20 cellular contexts compared by ENCODE assay signal in the genomic region with DNA sequence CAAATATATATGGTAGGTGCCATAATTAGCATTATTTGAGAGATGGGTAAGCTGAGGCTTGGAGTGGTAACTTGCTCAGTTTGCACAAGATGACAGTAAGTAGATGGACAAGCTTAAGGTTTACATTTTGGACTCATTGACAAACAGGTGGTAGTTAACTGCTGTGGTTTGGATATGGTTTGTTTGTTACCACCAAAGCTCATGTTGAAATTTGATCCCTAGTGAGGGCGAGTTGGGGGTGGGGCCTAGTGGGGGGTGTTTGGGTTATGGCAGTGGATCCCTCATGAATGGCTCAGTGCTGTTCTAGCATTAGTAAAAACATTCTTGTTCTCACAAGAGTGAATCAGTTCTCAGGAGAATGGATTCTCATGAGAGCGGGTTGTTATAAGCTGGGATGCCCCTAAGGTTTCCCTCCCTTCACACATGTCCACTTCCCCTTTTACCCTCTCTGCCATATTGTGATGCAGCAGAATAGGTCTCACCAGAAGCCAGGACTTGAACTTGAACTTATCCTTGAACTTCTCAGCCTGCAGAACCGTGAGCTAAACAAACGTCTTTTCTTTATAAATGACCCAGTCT. TPM values are rescaled to one million over a fixed set of nuclear protein-coding genes. Genes with fewer than 3 reads are reported as not detected.
DNase-seq lines count a peak whose midpoint lies in the region; ATAC-seq, FAIRE-seq and TF ChIP-seq lines count a peak whose summit lies in the region.
"Had no signal": no experiment of that assay in that cellular context is flagged by ENCODE, and none has a peak within 500 bp of the region (broad histone marks: within the 10 kb centered on the region; RNA-seq: fewer than 3 reads in every experiment).

No MANE protein-coding gene starts in this region.

- H3K4me1 ChIP-seq in HEK293 (ENCODE audit: control insufficient read depth, insufficient read depth, low read length) (no peaks in the 10 kb centered on the region), K562 (replicated peaks in 1 of 2; ENCODE audit: control insufficient read depth in 2 of 2, insufficient read depth in 2 of 2, low read length in 2 of 2) (no peaks in the 10 kb centered on the region), spleen (peaks cover 0 to 23% (median 14%) of the 10 kb centered on the region in 6 donors)

- intact Hi-C loops in K562 (cut with micrococcal nuclease) = no loop called here
- intact Hi-C loops in spleen (cut with DNase I; ENCODE audit: low total_unique reads) = no loop called here

- TF ChIP-seq RAD21 in K562 (CRISPR knock-in tag; conservative IDR thresholded peaks at IDR 0.05 in 1 of 2, IDR thresholded peaks at IDR 0.05 in 1 of 2) = no peak

- in situ Hi-C loops in K562 (cut with MboI) = no loop called here

- ATAC-seq in K562 = no peak
- ATAC-seq: upper lobe of right lung had no signal

- no peak overlapping the region for H3K4me3 ChIP-seq in HEK293 (ENCODE audit: low read depth, low read length)
- no peak overlapping the region for H3K4me3 ChIP-seq in K562
- H3K4me3 ChIP-seq in spleen = no peak overlapping the region
- H3K4me3 ChIP-seq: lung, sigmoid colon, upper lobe of right lung had no signal

- H3K9ac ChIP-seq in K562 (ENCODE audit: insufficient read depth in 1 of 2, low read depth in 2 of 2, low read length in 2 of 2) = no peak overlapping the region

- no peak overlapping the region for H3K4me2 ChIP-seq in K562 (ENCODE audit: insufficient read depth, low read length)

- H3K36me3 ChIP-seq in HEK293 (ENCODE audit: control insufficient read depth in 2 of 2, insufficient read depth in 1 of 2, low read length in 2 of 2) (no peaks in the 10 kb centered on the region), K562 (ENCODE audit: control insufficient read depth, insufficient read depth, low read length) (no peaks in the 10 kb centered on the region), spleen (no peaks in the 10 kb centered on the region)
- H3K36me3 ChIP-seq: brain microvascular endothelial cell, sigmoid colon, upper lobe of right lung had no signal

- H3K27ac ChIP-seq in HEK293 (ENCODE audit: extremely low read depth, low read depth, low read length) = no peak overlapping the region
- no peak overlapping the region for H3K27ac ChIP-seq in K562 (ENCODE audit: extremely low read depth, low read depth, low read length)
- H3K27ac ChIP-seq in spleen = no peak overlapping the region
- H3K27ac ChIP-seq: brain microvascular endothelial cell, sigmoid colon, upper lobe of right lung had no signal

- FAIRE-seq in K562 (lab: Jason Lieb, UNC) = no peak

- H3K9me3 ChIP-seq in HEK293 (ENCODE audit: control insufficient read depth, insufficient read depth, low read depth, low read length) (no peaks in the 10 kb centered on the region), K562 (replicated peaks; ENCODE audit: control insufficient read depth, insufficient read depth, low read depth, low read length) (no peaks in the 10 kb centered on the region), spleen (no peaks in the 10 kb centered on the region)
- H3K9me3 ChIP-seq: sigmoid colon, upper lobe of right lung had no signal

- WGBS in K562 (ENCODE audit: insufficient coverage, low coverage, missing lambda C conversion rate) = 0% methylated on average over 4 of the region's 4 CpGs
- 51 to 70% (median 62%) methylated on average over 4 of the region's 4 CpGs for WGBS in spleen, 5 donors

- no peak for TF ChIP-seq CTCF in HEK293 (tag by site-specific recombination; IDR thresholded peaks at IDR 0.05)
- no peak for TF ChIP-seq CTCF in K562 (IDR thresholded peaks at IDR 0.05 in 2 of 3, conservative IDR thresholded peaks at IDR 0.05 in 1 of 3; ENCODE audit: insufficient read depth in 2 of 3, low read depth in 1 of 3, low read length in 3 of 3)
- no peak for TF ChIP-seq CTCF in spleen (IDR thresholded peaks at IDR 0.05 in 8 of 11, conservative IDR thresholded peaks at IDR 0.05 in 3 of 11)

- TF ChIP-seq POLR2A in K562 (conservative IDR thresholded peaks at IDR 0.05) (no peak), spleen (IDR thresholded peaks at IDR 0.05) (no peak)

- CTCF ChIA-PET in HEK293 (lab: Yijun Ruan, JAX) (interaction anchor here (0.7 to 1.0 kb wide), 2 partner anchors 15 to 804 kb away, joined by 3 to 6 read pairs; no protein-coding TSS in a partner anchor), K562 (lab: Yijun Ruan, JAX; ENCODE audit: low intra/inter-chr PET ratio) (no interaction called here)

- no peaks in the 10 kb centered on the region for H3K9me1 ChIP-seq in K562 (ENCODE audit: control insufficient read depth, insufficient read depth, low read length)

- POLR2A ChIA-PET in HEK293 (lab: Yijun Ruan, JAX) = no interaction called here
- POLR2A ChIA-PET in K562 (lab: Yijun Ruan, JAX) = no interaction called here

- no peak for TF ChIP-seq EP300 in K562 (IDR thresholded peaks at IDR 0.05; ENCODE audit: low read length)

- H3K79me2 ChIP-seq in K562 (ENCODE audit: control insufficient read depth, insufficient read depth, low read length) = no peaks in the 10 kb centered on the region

- peaks cover 16 to 27% of the 10 kb centered on the region in 2 experiments; a peak in 4 of 5 replicates for H3K27me3 ChIP-seq in K562 (ENCODE audit: control insufficient read depth in 2 of 2, insufficient read depth in 2 of 2, low read length in 2 of 2)
- H3K27me3 ChIP-seq in spleen (replicated peaks in 1 of 7) = peaks cover 0 to 88% (median 50%) of the 10 kb centered on the region in 7 donors
- H3K27me3 ChIP-seq: brain microvascular endothelial cell had no signal

- no peaks in the 10 kb centered on the region for H4K20me1 ChIP-seq in K562 (replicated peaks; ENCODE audit: control insufficient read depth, insufficient read depth, low read length)

- H2AFZ ChIP-seq in K562 (ENCODE audit: low read depth, low read length) = no peak overlapping the region

- DNase-seq in NCI-H1417 (lab: John Stamatoyannopoulos, UW) (peak in 2 of 3 experiments; percentile 44 to 60), NCI-H1417 treated with DMSO at 0.1 percent for 48 hours (lab: John Stamatoyannopoulos, UW) (no peak), NCI-H2107 treated with DMSO at 0.1 percent for 48 hours (lab: John Stamatoyannopoulos, UW; ENCODE audit: unreplicated experiment) (peak; percentile 71), K562 (ENCODE audit: extremely low read depth in 1 of 4, low spot score in 3 of 4) (no peak), spleen (no peak), A172 (ENCODE audit: low spot score) (no peak), hippocampal formation (lab: John Stamatoyannopoulos, UW) (no peak)
- DNase-seq: 8988T; activated T-cell treated with anti-CD3 and anti-CD28 coated beads, Interleukin-2, amount 50 U/mL, for 1 hour; AML-193; brain microvascular endothelial cell; CD8-positive, alpha-beta memory T cell; HCEC 1CT; NCI-H1092 treated with DMSO at 0.1 percent for 48 hours; sigmoid colon; substantia nigra; upper lobe of right lung had no signal

- BruUV-seq in K562 (replicated peaks; lab: Mats Ljungman, UMichigan) = no TSS peak

TF ChIP-seq in HEK293, 187 proteins besides CTCF, POLR2A, EP300 and RAD21:
- TF ChIP-seq WT1 (tag by site-specific recombination; IDR thresholded peaks at IDR 0.05) (no peak), ZNF626 (tag by site-specific recombination; IDR thresholded peaks at IDR 0.05) (no peak), GLIS1 (tag by site-specific recombination; IDR thresholded peaks at IDR 0.05) (peak; percentile 58), ZNF169 (tag by site-specific recombination; IDR thresholded peaks at IDR 0.05) (no peak), SCRT2 (tag by site-specific recombination; IDR thresholded peaks at IDR 0.05) (peak; percentile 80)
TF ChIP-seq in HEK293: peak in this region for 2.

TF ChIP-seq in K562, 482 proteins besides CTCF, POLR2A, EP300 and RAD21 (continues in another document):
- peak; percentile 82 for TF ChIP-seq SPI1 (IDR thresholded peaks at IDR 0.05; ENCODE audit: borderline replicate concordance, low read depth, low read length)

RNA-seq across cellular contexts. Expression of a gene that starts 6.6 kb away (rescaled TPM):
- not detected in 2 replicates for total RNA-seq in K562 (2011; cell fraction: chromatin; rRNA removed; ENCODE audit: low replicate concordance)
- not detected in 2 replicates for total RNA-seq in K562 (2011; cell fraction: nucleolus; rRNA removed)
- not detected in 2 replicates for total RNA-seq in K562 (2011; cell fraction: nucleoplasm; rRNA removed)
- not detected in 2 replicates for total RNA-seq in K562 (2014; rRNA removed)
- not detected in 2 replicates for total RNA-seq in K562 (2014; rRNA removed; fragmentation: Illumina TruSeq; extraction: Trizol)
- total RNA-seq in K562 (2015; rRNA removed; fragmentation: Illumina TruSeq; extraction: Trizol) = not detected in 2 replicates
- total RNA-seq in K562 (2021) = 0.22 TPM in 1 of 2 replicates, not detected in the other
- not detected in 2 replicates for polyA plus RNA-seq in K562 (2011; rRNA removed)
- polyA plus RNA-seq in K562 (2011; cell fraction: cytosol; rRNA removed) = not detected in 2 replicates
- not detected in 2 replicates for polyA plus RNA-seq in K562 (2011; cell fraction: nucleus; rRNA removed)
- not detected in 2 replicates for polyA plus RNA-seq in K562 (2012)
- not detected in 2 replicates for polyA plus RNA-seq in K562 (2014; fragmentation: Illumina TruSeq; extraction: Trizol)
- polyA plus RNA-seq in K562 (2014; fragmentation: Nextera tagmentation; extraction: Ambion mirVana) = not detected
- polyA plus RNA-seq in K562 (2014; rRNA removed) = not detected in 2 replicates
- not detected in 2 replicates for polyA minus RNA-seq in K562 (2011; rRNA and poly(A)+ RNA removed)
- not detected in 2 replicates for polyA minus RNA-seq in K562 (2011; cell fraction: cytosol; rRNA and poly(A)+ RNA removed)
- polyA minus RNA-seq in K562 (2011; cell fraction: nucleus; rRNA and poly(A)+ RNA removed) = not detected in 2 replicates
- 1 to 10 TPM; 1.2 to 4.9 (median 3.0) TPM for total RNA-seq in spleen
- 1 to 10 TPM; 3.1 to 5.9 (median 4.6) TPM for polyA plus RNA-seq in spleen
- 14.0 and 18.2 TPM in 2 replicates for total RNA-seq in A172 (2014; rRNA removed; shearing (Covaris generic))
- total RNA-seq: CD8-positive, alpha-beta memory T cell; HT1080 had no signal
- polyA plus RNA-seq: CD8-positive, alpha-beta memory T cell had no signal

Comparison
In these comparisons a context has a peak if more than half of its experiments do, and no peak if none do; other contexts are left out.
1. DNase-seq: peak in NCI-H1417 (2 of 3) and NCI-H2107 treated with DMSO at 0.1 percent for 48 hours (single experiment); none in NCI-H1417 treated with DMSO at 0.1 percent for 48 hours (single experiment), K562 (0 of 4), spleen (single experiment), A172 (single experiment) and hippocampal formation (0 of 2).